In genomic region chr19:47991191-47991808, GRCh38 we compare ENCODE assay signal across 33 cellular contexts. TPM values are rescaled to one million over a fixed set of nuclear protein-coding genes. Genes with fewer than 3 reads are reported as not detected.
"Had no signal": no experiment of that assay in that cellular context is flagged by ENCODE, and none has a peak within 500 bp of the region (broad histone marks: within the 10 kb centered on the region; RNA-seq: fewer than 3 reads in every experiment).

No MANE protein-coding gene starts in this region.

- H3K36me3 ChIP-seq: SJCRH30 had no signal

- H3K9ac ChIP-seq: SK-N-SH had no signal

- ATAC-seq: activated CD4-positive, alpha-beta T cell treated with anti-CD3 and anti-CD28 coated beads for 36 hours; activated CD4-positive, CD25-positive, alpha-beta regulatory T cell treated with anti-CD3 and anti-CD28 coated beads, Interleukin-2, amount 50 U/mL, for 24 hours; activated CD8-positive, alpha-beta T cell treated with anti-CD3 and anti-CD28 coated beads, Interleukin-2, amount 10 ng/mL, durations not matched to agents 7 days and 5 days; activated naive CD8-positive, alpha-beta T cell treated with anti-CD3 and anti-CD28 coated beads, Interleukin-2, amount 50 U/mL, for 24 hours; activated T-cell treated with anti-CD3 and anti-CD28 coated beads, Interleukin-2, amount 50 U/mL, for 4 hours; Panc1 had no signal

- H3K4me2 ChIP-seq: SK-N-SH had no signal

- H3K4me3 Mint-ChIP-seq: activated CD4-positive, alpha-beta T cell treated with anti-CD3 and anti-CD28 coated beads for 36 hours; activated CD4-positive, alpha-beta T cell treated with anti-CD3 and anti-CD28 coated beads, Interleukin-2, amount 10 ng/mL, durations not matched to agents 7 days and 5 days; activated CD8-positive, alpha-beta T cell treated with anti-CD3 and anti-CD28 coated beads, Interleukin-2, amount 10 ng/mL, durations not matched to agents 7 days and 5 days; activated naive CD4-positive, alpha-beta T cell treated with anti-CD3 and anti-CD28 coated beads for 36 hours; activated naive CD8-positive, alpha-beta T cell; activated naive CD8-positive, alpha-beta T cell treated with anti-CD3 and anti-CD28 coated beads, Interleukin-2, amount 50 U/mL, for 24 hours; activated T-cell treated with anti-CD3 and anti-CD28 coated beads, Interleukin-2, amount 50 U/mL, for 4 hours; activated T-helper 1 cell treated with anti-CD3 and anti-CD28 coated beads, Interleukin-12 subunit alpha, Interleukin-12 subunit beta, Interleukin-2, Interleukin-4 antibody, amounts not matched to agents 30 ng/mL and 10 ng/mL and 1 ng/mL, durations not matched to agents 14 hours and 24 hours and 36 hours; brain; T-helper 1 cell treated with Interleukin-12 subunit alpha and Interleukin-12 subunit beta and Interleukin-4 antibody, amounts not matched to agents 30 μg/mL and 1 μg/mL, for 36 hours; T-helper 2 cell treated with Interferon-gamma antibody and Interleukin-4, amounts not matched to agents 5 μg/mL and 100 μg/mL, for 36 hours had no signal

- H3K9me3 ChIP-seq: SJCRH30, SK-N-SH had no signal

- DNase-seq: activated CD4-positive, alpha-beta T cell treated with anti-CD3 and anti-CD28 coated beads for 36 hours; activated CD4-positive, alpha-beta T cell treated with anti-CD3 and anti-CD28 coated beads, Interleukin-2, amount 10 ng/mL, durations not matched to agents 7 days and 5 days; activated CD4-positive, alpha-beta T cell treated with anti-CD3 and anti-CD28 coated beads, Interleukin-2, amount 50 U/mL, for 48 hours; activated CD8-positive, alpha-beta T cell treated with anti-CD3 and anti-CD28 coated beads, Interleukin-2, amount 10 ng/mL, durations not matched to agents 7 days and 5 days; activated gamma-delta T cell treated with Interleukin-2 at 50 U/mL for 16 hours; activated naive CD4-positive, alpha-beta T cell treated with anti-CD3 and anti-CD28 coated beads for 36 hours; activated naive CD8-positive, alpha-beta T cell treated with anti-CD3 and anti-CD28 coated beads, Interleukin-2, amount 50 U/mL, for 24 hours; activated T-cell treated with anti-CD3 and anti-CD28 coated beads for 4 hours; activated T-cell treated with anti-CD3 and anti-CD28 coated beads, Interleukin-2, amount 50 U/mL, for 4 hours; anterior cingulate cortex; caudate nucleus; cerebellar nuclear complex; NCI-H1048; NCI-H1105 treated with DMSO at 0.1 percent for 48 hours; NCI-H1436; NCI-H1694; NCI-H1930; NCI-H2081 treated with DMSO at 0.1 percent for 48 hours; NCI-H345; NCI-H524 treated with DMSO at 0.1 percent for 48 hours; SHP77; SJCRH30; SK-N-SH had no signal

- H3K4me1 Mint-ChIP-seq: activated CD4-positive, alpha-beta T cell treated with anti-CD3 and anti-CD28 coated beads for 36 hours; activated CD4-positive, alpha-beta T cell treated with anti-CD3 and anti-CD28 coated beads, Interleukin-2, amount 10 ng/mL, durations not matched to agents 7 days and 5 days; activated naive CD8-positive, alpha-beta T cell treated with anti-CD3 and anti-CD28 coated beads, Interleukin-2, amount 50 U/mL, for 24 hours; brain had no signal

- H3K27ac Mint-ChIP-seq: activated CD4-positive, alpha-beta T cell treated with anti-CD3 and anti-CD28 coated beads for 36 hours; activated CD4-positive, alpha-beta T cell treated with anti-CD3 and anti-CD28 coated beads, Interleukin-2, amount 10 ng/mL, durations not matched to agents 7 days and 5 days; activated CD8-positive, alpha-beta T cell treated with anti-CD3 and anti-CD28 coated beads, Interleukin-2, amount 10 ng/mL, durations not matched to agents 7 days and 5 days; activated naive CD4-positive, alpha-beta T cell treated with anti-CD3 and anti-CD28 coated beads for 36 hours; activated naive CD8-positive, alpha-beta T cell; activated naive CD8-positive, alpha-beta T cell treated with anti-CD3 and anti-CD28 coated beads, Interleukin-2, amount 50 U/mL, for 24 hours; activated T-helper 1 cell treated with anti-CD3 and anti-CD28 coated beads, Interleukin-12 subunit alpha, Interleukin-12 subunit beta, Interleukin-2, Interleukin-4 antibody, amounts not matched to agents 30 ng/mL and 10 ng/mL and 1 ng/mL, durations not matched to agents 14 hours and 24 hours and 36 hours; brain; T-helper 1 cell treated with Interleukin-12 subunit alpha and Interleukin-12 subunit beta and Interleukin-4 antibody, amounts not matched to agents 30 μg/mL and 1 μg/mL, for 36 hours; T-helper 2 cell treated with Interferon-gamma antibody and Interleukin-4, amounts not matched to agents 5 μg/mL and 100 μg/mL, for 36 hours had no signal

- H3K9me3 Mint-ChIP-seq: activated CD4-positive, alpha-beta T cell treated with anti-CD3 and anti-CD28 coated beads, Interleukin-2, amount 10 ng/mL, durations not matched to agents 7 days and 5 days; activated naive CD4-positive, alpha-beta T cell treated with anti-CD3 and anti-CD28 coated beads for 36 hours; activated T-cell treated with anti-CD3 and anti-CD28 coated beads, Interleukin-2, amount 50 U/mL, for 4 hours; activated T-helper 1 cell treated with anti-CD3 and anti-CD28 coated beads, Interleukin-12 subunit alpha, Interleukin-12 subunit beta, Interleukin-2, Interleukin-4 antibody, amounts not matched to agents 30 ng/mL and 10 ng/mL and 1 ng/mL, durations not matched to agents 14 hours and 24 hours and 36 hours; T-helper 1 cell treated with Interleukin-12 subunit alpha and Interleukin-12 subunit beta and Interleukin-4 antibody, amounts not matched to agents 30 μg/mL and 1 μg/mL, for 36 hours; T-helper 2 cell treated with Interferon-gamma antibody and Interleukin-4, amounts not matched to agents 5 μg/mL and 100 μg/mL, for 36 hours had no signal

- H3K36me3 Mint-ChIP-seq: activated naive CD8-positive, alpha-beta T cell; brain had no signal

- H3K27ac ChIP-seq: SJCRH30 had no signal

- H3K27me3 ChIP-seq: SJCRH30 had no signal

- H3K4me3 ChIP-seq: SJCRH30 had no signal

- H3K4me1 ChIP-seq: SJCRH30 had no signal

RNA-seq across cellular contexts. Expression of gene BSPH1, which starts 0.7 kb away (rescaled TPM):
- total RNA-seq: activated CD4-positive, alpha-beta T cell treated with anti-CD3 and anti-CD28 coated beads for 36 hours; activated CD4-positive, alpha-beta T cell treated with anti-CD3 and anti-CD28 coated beads, Interleukin-2, amount 10 ng/mL, durations not matched to agents 7 days and 5 days; activated CD8-positive, alpha-beta T cell treated with anti-CD3 and anti-CD28 coated beads, Interleukin-2, amount 10 ng/mL, durations not matched to agents 7 days and 5 days; activated naive CD4-positive, alpha-beta T cell treated with anti-CD3 and anti-CD28 coated beads for 36 hours; activated T-cell treated with anti-CD3 and anti-CD28 coated beads, Interleukin-2, amount 50 U/mL, for 4 hours; activated T-helper 1 cell treated with anti-CD3 and anti-CD28 coated beads, Interleukin-12 subunit alpha, Interleukin-12 subunit beta, Interleukin-2, Interleukin-4 antibody, amounts not matched to agents 30 ng/mL and 10 ng/mL and 1 ng/mL, durations not matched to agents 14 hours and 24 hours and 36 hours; bronchial epithelial cell; NCI-H460; RPMI7951; SJCRH30 had no signal
- polyA plus RNA-seq: SK-N-SH had no signal

RNA-seq across cellular contexts. Expression of gene ELSPBP1, which starts 3.1 kb away (rescaled TPM):
- total RNA-seq: activated CD4-positive, alpha-beta T cell treated with anti-CD3 and anti-CD28 coated beads for 36 hours; activated CD4-positive, alpha-beta T cell treated with anti-CD3 and anti-CD28 coated beads, Interleukin-2, amount 10 ng/mL, durations not matched to agents 7 days and 5 days; activated CD8-positive, alpha-beta T cell treated with anti-CD3 and anti-CD28 coated beads, Interleukin-2, amount 10 ng/mL, durations not matched to agents 7 days and 5 days; activated naive CD4-positive, alpha-beta T cell treated with anti-CD3 and anti-CD28 coated beads for 36 hours; activated T-cell treated with anti-CD3 and anti-CD28 coated beads, Interleukin-2, amount 50 U/mL, for 4 hours; activated T-helper 1 cell treated with anti-CD3 and anti-CD28 coated beads, Interleukin-12 subunit alpha, Interleukin-12 subunit beta, Interleukin-2, Interleukin-4 antibody, amounts not matched to agents 30 ng/mL and 10 ng/mL and 1 ng/mL, durations not matched to agents 14 hours and 24 hours and 36 hours; bronchial epithelial cell; NCI-H460; RPMI7951; SJCRH30 had no signal
- polyA plus RNA-seq: SK-N-SH had no signal

RNA-seq across cellular contexts. Expression of gene CABP5, which starts 52.6 kb away (rescaled TPM):
- total RNA-seq: activated CD4-positive, alpha-beta T cell treated with anti-CD3 and anti-CD28 coated beads for 36 hours; activated CD4-positive, alpha-beta T cell treated with anti-CD3 and anti-CD28 coated beads, Interleukin-2, amount 10 ng/mL, durations not matched to agents 7 days and 5 days; activated CD8-positive, alpha-beta T cell treated with anti-CD3 and anti-CD28 coated beads, Interleukin-2, amount 10 ng/mL, durations not matched to agents 7 days and 5 days; activated naive CD4-positive, alpha-beta T cell treated with anti-CD3 and anti-CD28 coated beads for 36 hours; activated T-cell treated with anti-CD3 and anti-CD28 coated beads, Interleukin-2, amount 50 U/mL, for 4 hours; activated T-helper 1 cell treated with anti-CD3 and anti-CD28 coated beads, Interleukin-12 subunit alpha, Interleukin-12 subunit beta, Interleukin-2, Interleukin-4 antibody, amounts not matched to agents 30 ng/mL and 10 ng/mL and 1 ng/mL, durations not matched to agents 14 hours and 24 hours and 36 hours; bronchial epithelial cell; NCI-H460; RPMI7951; SJCRH30 had no signal
- polyA plus RNA-seq: SK-N-SH had no signal
